ENCODE assay signal across 1 cellular context in genomic region chr9:36903541-36904435, GRCh38.
TF ChIP-seq lines count a peak whose summit lies in the region.

No MANE protein-coding gene starts in this region.

TF ChIP-seq in SK-N-SH, 30 proteins besides CTCF, POLR2A, EP300 and RAD21 (continued from another document):
- TF ChIP-seq USF1 (IDR thresholded peaks at IDR 0.05; ENCODE audit: borderline replicate concordance, low read depth), result peak; percentile 87
- no peak for TF ChIP-seq CHD2 (IDR thresholded peaks at IDR 0.05; ENCODE audit: low read length, partially characterized antibody)
- TF ChIP-seq MEF2A (IDR thresholded peaks at IDR 0.05; ENCODE audit: borderline replicate concordance, low read depth), result no peak
- TF ChIP-seq GATA2 (CRISPR knock-in tag; IDR thresholded peaks at IDR 0.05), result no peak
- TF ChIP-seq NFIC (IDR thresholded peaks at IDR 0.05; ENCODE audit: borderline replicate concordance), result peak; percentile 80
- TF ChIP-seq GABPA (IDR thresholded peaks at IDR 0.05; ENCODE audit: low read depth), result no peak
- TF ChIP-seq SIN3A (IDR thresholded peaks at IDR 0.05; ENCODE audit: borderline replicate concordance, low read depth, low read length), result no peak
- no peak for TF ChIP-seq TCF12 (IDR thresholded peaks at IDR 0.05)
- TF ChIP-seq USF2 (IDR thresholded peaks at IDR 0.05; ENCODE audit: borderline replicate concordance, low read depth, low read length), result no peak
- TF ChIP-seq TEAD4 (IDR thresholded peaks at IDR 0.05; ENCODE audit: borderline replicate concordance, insufficient read depth), result no peak
